In genomic region chr9:75090579-75090978, GRCh38 we compare ENCODE assay signal across 1 cellular context.
TF ChIP-seq lines count a peak whose summit lies in the region.

No MANE protein-coding gene starts in this region.

TF ChIP-seq in endothelial cell of umbilical vein, 7 proteins besides CTCF, POLR2A, EP300 and RAD21 (continued from another document):
- TF ChIP-seq JUN (IDR thresholded peaks at IDR 0.05; ENCODE audit: borderline replicate concordance, insufficient read depth, insufficient read length, low read depth) (no peak), FOS (IDR thresholded peaks at IDR 0.05; ENCODE audit: borderline replicate concordance, insufficient read depth, low read length) (no peak), GATA2 (IDR thresholded peaks at IDR 0.05; ENCODE audit: insufficient read depth, insufficient read length, low read depth, low read length) (no peak), EZH2 (IDR thresholded peaks at IDR 0.05; ENCODE audit: borderline replicate concordance, low read depth, low read length, severe bottlenecking) (no peak), POLR2AphosphoS5 (IDR thresholded peaks at IDR 0.05; ENCODE audit: insufficient read depth, low read depth, low read length) (no peak), MAX (IDR thresholded peaks at IDR 0.05; ENCODE audit: insufficient read depth, insufficient read length) (no peak)
